Comparison of ENCODE assay signal across 22 cellular contexts in genomic region chr11:25775608-25776007, GRCh38.
DNase-seq lines count a peak whose midpoint lies in the region; ATAC-seq and TF ChIP-seq lines count a peak whose summit lies in the region.
"Had no signal": no experiment of that assay in that cellular context is flagged by ENCODE, and none has a peak within 500 bp of the region (broad histone marks: within the 10 kb centered on the region; RNA-seq: fewer than 3 reads in every experiment).

No MANE protein-coding gene starts in this region.

- H3K4me3 Mint-ChIP-seq in activated CD8-positive, alpha-beta T cell treated with anti-CD3 and anti-CD28 coated beads for 36 hours = no peak overlapping the region
- H3K4me3 Mint-ChIP-seq: CD4-positive, alpha-beta T cell; H9 had no signal

- TF ChIP-seq POLR2A in erythroblast (IDR thresholded peaks at IDR 0.05; ENCODE audit: low read length) = no peak

- no peaks in the 10 kb centered on the region for H3K9me3 ChIP-seq in PC-3 (ENCODE audit: low read length)
- H3K9me3 ChIP-seq: BLaER1 had no signal

- H3K36me3 Mint-ChIP-seq in activated CD8-positive, alpha-beta T cell treated with anti-CD3 and anti-CD28 coated beads for 36 hours (ENCODE audit: low read depth) = no peaks in the 10 kb centered on the region

- H3K9me2 ChIP-seq in PC-3 (replicated peaks; ENCODE audit: low read length) = no peaks in the 10 kb centered on the region

- H3K4me1 Mint-ChIP-seq in activated CD8-positive, alpha-beta T cell treated with anti-CD3 and anti-CD28 coated beads for 36 hours (ENCODE audit: low read depth) = no peaks in the 10 kb centered on the region

- no peak overlapping the region for H3K9ac ChIP-seq in PC-3 (ENCODE audit: low read length)
- H3K9ac ChIP-seq: BLaER1, KMS-11 had no signal

- CTCF ChIA-PET in PC-3 (lab: Charles Lee) = no interaction called here
- CTCF ChIA-PET in activated CD8-positive, alpha-beta T cell treated with anti-CD3 and anti-CD28 coated beads for 36 hours (lab: Charles Lee) = no interaction called here

- no peaks in the 10 kb centered on the region for H3F3A ChIP-seq in PC-3 (ENCODE audit: low read length, unreplicated experiment)

- no peaks in the 10 kb centered on the region for H3K79me2 ChIP-seq in PC-3 (ENCODE audit: low read length)

- no peaks in the 10 kb centered on the region for H3K36me3 ChIP-seq in PC-3 (ENCODE audit: low read depth, low read length)
- no peaks in the 10 kb centered on the region for H3K36me3 ChIP-seq in brain microvascular endothelial cell (replicated peaks)
- H3K36me3 ChIP-seq: BLaER1 had no signal

- no peak overlapping the region for H3K4me2 ChIP-seq in PC-3 (ENCODE audit: low read length)
- H3K4me2 ChIP-seq: BLaER1, KMS-11 had no signal

- no peaks in the 10 kb centered on the region for H4K20me1 ChIP-seq in PC-3 (ENCODE audit: low read length)
- H4K20me1 ChIP-seq: BLaER1 had no signal

- peak; percentile 28 for DNase-seq in PC-3
- peak; percentile 21 for DNase-seq in brain microvascular endothelial cell
- DNase-seq in iris pigment epithelial cell (ENCODE audit: low read depth) = peak; percentile 8
- peak; percentile 22 for DNase-seq in superior temporal gyrus (ENCODE audit: extremely low spot score)
- no peak for DNase-seq in erythroblast (lab: John Stamatoyannopoulos, UW)
- no peak for DNase-seq in anterior cingulate cortex (lab: John Stamatoyannopoulos, UW)
- DNase-seq in activated CD8-positive, alpha-beta T cell treated with anti-CD3 and anti-CD28 coated beads for 36 hours = no peak
- no peak for DNase-seq in Kasumi-1 (lab: John Stamatoyannopoulos, UW)
- DNase-seq: ACHN; CD4-positive, alpha-beta T cell; COR-L47; DMS79; H9; IMR-90; MV-4-11; NCI-H1105 treated with DMSO at 0.1 percent for 48 hours; NCI-H446; NCI-H526; OCI-M1; Right ventricle myocardium superior had no signal

- ATAC-seq in PC-3 = peak; percentile 82
- ATAC-seq in activated CD8-positive, alpha-beta T cell treated with anti-CD3 and anti-CD28 coated beads for 36 hours = no peak

- H3K27me3 Mint-ChIP-seq in activated CD8-positive, alpha-beta T cell treated with anti-CD3 and anti-CD28 coated beads for 36 hours = no peaks in the 10 kb centered on the region
- H3K27me3 Mint-ChIP-seq: CD4-positive, alpha-beta T cell had no signal

- no peak overlapping the region for H2AFZ ChIP-seq in PC-3 (ENCODE audit: low read length)

- intact Hi-C loops in PC-3 (cut with micrococcal nuclease) = no loop called here
- intact Hi-C loops in activated CD8-positive, alpha-beta T cell treated with anti-CD3 and anti-CD28 coated beads for 36 hours (cut with micrococcal nuclease) = no loop called here

- H3K27ac ChIP-seq in PC-3 (ENCODE audit: low read length) (no peak overlapping the region), brain microvascular endothelial cell (no peak overlapping the region)
- H3K27ac ChIP-seq: BLaER1, KMS-11 had no signal

- POLR2A ChIA-PET in PC-3 (lab: Charles Lee; ENCODE audit: unreplicated experiment) = no interaction called here
- POLR2A ChIA-PET in activated CD8-positive, alpha-beta T cell treated with anti-CD3 and anti-CD28 coated beads for 36 hours (lab: Charles Lee) = no interaction called here

- H3K4me3 ChIP-seq in PC-3 (ENCODE audit: low read length) (no peak overlapping the region), brain microvascular endothelial cell (ENCODE audit: low read depth, low read length) (no peak overlapping the region)
- H3K4me3 ChIP-seq: BLaER1 had no signal

- H3K27me3 ChIP-seq in PC-3 (ENCODE audit: low read length) (no peaks in the 10 kb centered on the region), brain microvascular endothelial cell (replicated peaks) (no peaks in the 10 kb centered on the region)
- H3K27me3 ChIP-seq: BLaER1 had no signal

- H3K27ac Mint-ChIP-seq in activated CD8-positive, alpha-beta T cell treated with anti-CD3 and anti-CD28 coated beads for 36 hours = no peak overlapping the region
- H3K27ac Mint-ChIP-seq: CD4-positive, alpha-beta T cell; H9 had no signal

- no peak for TF ChIP-seq CTCF in PC-3 (conservative IDR thresholded peaks at IDR 0.05; ENCODE audit: low read depth, low read length)
- TF ChIP-seq CTCF in brain microvascular endothelial cell (IDR thresholded peaks at IDR 0.05; ENCODE audit: low read depth, low read length, missing control alignments) = no peak
- no peak for TF ChIP-seq CTCF in activated CD8-positive, alpha-beta T cell treated with anti-CD3 and anti-CD28 coated beads for 36 hours (IDR thresholded peaks at IDR 0.05)

- no TSS peak for BruUV-seq in PC-3 (replicated peaks; lab: Mats Ljungman, UMichigan)

- in situ Hi-C loops in brain microvascular endothelial cell (cut with HindIII; ENCODE audit: low pct_ligation_motif_present, low sequenced_read_pairs) = no loop called here

- no peaks in the 10 kb centered on the region for H3K4me1 ChIP-seq in PC-3 (ENCODE audit: insufficient read depth, low read length)
- H3K4me1 ChIP-seq: BLaER1 had no signal

- peaks cover 1% of the 10 kb centered on the region for H3K9me3 Mint-ChIP-seq in activated CD8-positive, alpha-beta T cell treated with anti-CD3 and anti-CD28 coated beads for 36 hours
- H3K9me3 Mint-ChIP-seq: H9 had no signal

Comparison
In these comparisons a context has a peak if more than half of its experiments do, and no peak if none do; other contexts are left out.
1. DNase-seq: peak in PC-3 (single experiment), brain microvascular endothelial cell (single experiment), iris pigment epithelial cell (single experiment) and superior temporal gyrus (single experiment); none in erythroblast (0 of 2), anterior cingulate cortex (0 of 58), activated CD8-positive, alpha-beta T cell treated with anti-CD3 and anti-CD28 coated beads for 36 hours (single experiment) and Kasumi-1 (0 of 2).